8 cellular contexts compared by ENCODE assay signal in genomic region chr20:38445901-38446425, GRCh38. TPM values are rescaled to one million over a fixed set of nuclear protein-coding genes. Genes with fewer than 3 reads are reported as not detected.
A peak's percentile ranks its signal among the peaks of the same experiment; 100 is the strongest.
DNase-seq lines count a peak whose midpoint lies in the region.

No MANE protein-coding gene starts in this region.

- CTCF ChIA-PET in activated CD4-positive, alpha-beta T cell treated with anti-CD3 and anti-CD28 coated beads, Interleukin-2, amount 10 ng/mL, durations not matched to agents 7 days and 5 days (lab: Charles Lee): interaction anchor here (0.7 to 4.2 kb wide), 9 partner anchors 9 to 47 kb away, joined by 4 to 88 read pairs (median 7); partner anchors contain the start of genes RALGAPB and SNHG17

- H3K4me1 Mint-ChIP-seq in activated CD4-positive, alpha-beta T cell treated with anti-CD3 and anti-CD28 coated beads, Interleukin-2, amount 10 ng/mL, durations not matched to agents 7 days and 5 days: peaks cover 31% of the 10 kb centered on the region
- H3K4me1 Mint-ChIP-seq in activated T-helper 1 cell treated with anti-CD3 and anti-CD28 coated beads, Interleukin-12 subunit alpha, Interleukin-12 subunit beta, Interleukin-2, Interleukin-4 antibody, amounts not matched to agents 30 ng/mL and 10 ng/mL and 1 ng/mL, durations not matched to agents 14 hours and 24 hours and 36 hours (ENCODE audit: low read depth): peaks cover 38% of the 10 kb centered on the region

- intact Hi-C loops in activated T-helper 1 cell treated with anti-CD3 and anti-CD28 coated beads, Interleukin-12 subunit alpha, Interleukin-12 subunit beta, Interleukin-2, Interleukin-4 antibody, amounts not matched to agents 30 ng/mL and 10 ng/mL and 1 ng/mL, durations not matched to agents 14 hours and 24 hours and 36 hours (cut with micrococcal nuclease): loop anchor here (1.0 kb wide), 2 partner anchors 11 to 26 kb away; partner anchors contain the start of genes RALGAPB and SNHG17
- intact Hi-C loops in posterior vena cava (cut with DNase I): no loop called here

- H3K9me3 ChIP-seq in iPS-18a (ENCODE audit: control insufficient read depth, low read depth, low read length) (no peaks in the 10 kb centered on the region), subcutaneous abdominal adipose tissue (ENCODE audit: control insufficient read depth in 5 of 5, low read length in 5 of 5) (no peaks in the 10 kb centered on the region)

- H3K36me3 Mint-ChIP-seq in activated CD4-positive, alpha-beta T cell treated with anti-CD3 and anti-CD28 coated beads, Interleukin-2, amount 10 ng/mL, durations not matched to agents 7 days and 5 days (ENCODE audit: low read depth): peaks cover 11% of the 10 kb centered on the region
- H3K36me3 Mint-ChIP-seq in activated T-helper 1 cell treated with anti-CD3 and anti-CD28 coated beads, Interleukin-12 subunit alpha, Interleukin-12 subunit beta, Interleukin-2, Interleukin-4 antibody, amounts not matched to agents 30 ng/mL and 10 ng/mL and 1 ng/mL, durations not matched to agents 14 hours and 24 hours and 36 hours (ENCODE audit: low read depth): peaks cover 13% of the 10 kb centered on the region

- H3K4me3 ChIP-seq in iPS-18a (ENCODE audit: low read length) (peak overlapping the region; percentile 82), subcutaneous abdominal adipose tissue (ENCODE audit: low read depth in 1 of 5, low read length in 5 of 5) (peak overlapping the region in 4 of 5 donors; percentile 84 to 96 (median 92))

- H3K36me3 ChIP-seq in iPS-18a (ENCODE audit: control insufficient read depth, low read depth, low read length): peaks cover 18% of the 10 kb centered on the region
- H3K36me3 ChIP-seq in subcutaneous abdominal adipose tissue (ENCODE audit: control insufficient read depth in 5 of 5, insufficient read depth in 5 of 5, low read length in 5 of 5): peaks cover 0 to 29% (median 26%) of the 10 kb centered on the region in 5 donors

- H3K27ac Mint-ChIP-seq in activated CD4-positive, alpha-beta T cell treated with anti-CD3 and anti-CD28 coated beads, Interleukin-2, amount 10 ng/mL, durations not matched to agents 7 days and 5 days: peak overlapping the region; percentile 82
- peak overlapping the region; percentile 80 for H3K27ac Mint-ChIP-seq in activated T-helper 1 cell treated with anti-CD3 and anti-CD28 coated beads, Interleukin-12 subunit alpha, Interleukin-12 subunit beta, Interleukin-2, Interleukin-4 antibody, amounts not matched to agents 30 ng/mL and 10 ng/mL and 1 ng/mL, durations not matched to agents 14 hours and 24 hours and 36 hours

- no peak overlapping the region for H3K27ac ChIP-seq in iPS-18a (ENCODE audit: low read length)
- H3K27ac ChIP-seq in subcutaneous abdominal adipose tissue (ENCODE audit: low read depth, low read length): no peak overlapping the region

- peak overlapping the region; percentile 72 for H3K4me3 Mint-ChIP-seq in activated CD4-positive, alpha-beta T cell treated with anti-CD3 and anti-CD28 coated beads, Interleukin-2, amount 10 ng/mL, durations not matched to agents 7 days and 5 days
- H3K4me3 Mint-ChIP-seq in activated T-helper 1 cell treated with anti-CD3 and anti-CD28 coated beads, Interleukin-12 subunit alpha, Interleukin-12 subunit beta, Interleukin-2, Interleukin-4 antibody, amounts not matched to agents 30 ng/mL and 10 ng/mL and 1 ng/mL, durations not matched to agents 14 hours and 24 hours and 36 hours: peak overlapping the region; percentile 84

- H3K9ac ChIP-seq in iPS-18a (ENCODE audit: low read length) (no peak overlapping the region), subcutaneous abdominal adipose tissue (ENCODE audit: low read length in 5 of 5) (peak overlapping the region in 2 of 5 donors; percentile 99 to 100)

- no peaks in the 10 kb centered on the region for H3K9me3 Mint-ChIP-seq in activated CD4-positive, alpha-beta T cell treated with anti-CD3 and anti-CD28 coated beads, Interleukin-2, amount 10 ng/mL, durations not matched to agents 7 days and 5 days
- no peaks in the 10 kb centered on the region for H3K9me3 Mint-ChIP-seq in activated T-helper 1 cell treated with anti-CD3 and anti-CD28 coated beads, Interleukin-12 subunit alpha, Interleukin-12 subunit beta, Interleukin-2, Interleukin-4 antibody, amounts not matched to agents 30 ng/mL and 10 ng/mL and 1 ng/mL, durations not matched to agents 14 hours and 24 hours and 36 hours

- H3K27me3 ChIP-seq in iPS-18a (ENCODE audit: control insufficient read depth, insufficient read depth, low read length) (no peaks in the 10 kb centered on the region), subcutaneous abdominal adipose tissue (ENCODE audit: control insufficient read depth in 5 of 5, insufficient read depth in 4 of 5, low read length in 5 of 5) (no peaks in the 10 kb centered on the region)

- H3K27me3 Mint-ChIP-seq in activated CD4-positive, alpha-beta T cell treated with anti-CD3 and anti-CD28 coated beads, Interleukin-2, amount 10 ng/mL, durations not matched to agents 7 days and 5 days: peaks cover 5% of the 10 kb centered on the region
- peaks cover 10% of the 10 kb centered on the region for H3K27me3 Mint-ChIP-seq in activated T-helper 1 cell treated with anti-CD3 and anti-CD28 coated beads, Interleukin-12 subunit alpha, Interleukin-12 subunit beta, Interleukin-2, Interleukin-4 antibody, amounts not matched to agents 30 ng/mL and 10 ng/mL and 1 ng/mL, durations not matched to agents 14 hours and 24 hours and 36 hours (ENCODE audit: insufficient read depth)

- no peak for DNase-seq in activated CD4-positive, alpha-beta T cell treated with anti-CD3 and anti-CD28 coated beads, Interleukin-2, amount 10 ng/mL, durations not matched to agents 7 days and 5 days
- no peak for DNase-seq in activated CD4-positive, alpha-beta T cell treated with anti-CD3 and anti-CD28 coated beads for 48 hours
- no peak for DNase-seq in activated T-helper 1 cell treated with anti-CD3 and anti-CD28 coated beads, Interleukin-12 subunit alpha, Interleukin-12 subunit beta, Interleukin-2, Interleukin-4 antibody, amounts not matched to agents 30 ng/mL and 10 ng/mL and 1 ng/mL, durations not matched to agents 14 hours and 24 hours and 36 hours (ENCODE audit: low spot score)
- DNase-seq in NOMO-1 treated with dmso at 0.1 percent for 144 hours (lab: John Stamatoyannopoulos, UW; ENCODE audit: unreplicated experiment): no peak
- no peak for DNase-seq in stimulated activated naive CD4-positive, alpha-beta T cell (lab: John Stamatoyannopoulos, UW)
- DNase-seq in posterior vena cava (ENCODE audit: low spot score): no peak

- H3K4me1 ChIP-seq in iPS-18a (ENCODE audit: control insufficient read depth, low read depth, low read length) (no peaks in the 10 kb centered on the region), subcutaneous abdominal adipose tissue (ENCODE audit: control insufficient read depth in 5 of 5, insufficient read depth in 5 of 5, low read length in 5 of 5) (peaks cover 0 to 24% (median 18%) of the 10 kb centered on the region in 5 donors)

- POLR2A ChIA-PET in activated CD4-positive, alpha-beta T cell treated with anti-CD3 and anti-CD28 coated beads, Interleukin-2, amount 10 ng/mL, durations not matched to agents 7 days and 5 days (lab: Charles Lee): interaction anchor here (3.2 kb wide), 1 partner anchor 11 kb away, joined by 23 read pairs; the partner anchor contains the start of gene SNHG17

RNA-seq across cellular contexts. Expression of gene SNHG17, which starts 10.8 kb away (rescaled TPM):
- 10 to 100 TPM; 40.7 to 40.8 TPM for total RNA-seq in activated CD4-positive, alpha-beta T cell treated with anti-CD3 and anti-CD28 coated beads, Interleukin-2, amount 10 ng/mL, durations not matched to agents 7 days and 5 days
- total RNA-seq in activated T-helper 1 cell treated with anti-CD3 and anti-CD28 coated beads, Interleukin-12 subunit alpha, Interleukin-12 subunit beta, Interleukin-2, Interleukin-4 antibody, amounts not matched to agents 30 ng/mL and 10 ng/mL and 1 ng/mL, durations not matched to agents 14 hours and 24 hours and 36 hours: 89.8 and 104 TPM in 2 replicates
- 10 to 100 TPM; 27.9 to 36.3 TPM for total RNA-seq in posterior vena cava

RNA-seq across cellular contexts. Expression of gene RALGAPB, which starts 26.7 kb away (rescaled TPM):
- total RNA-seq in activated CD4-positive, alpha-beta T cell treated with anti-CD3 and anti-CD28 coated beads, Interleukin-2, amount 10 ng/mL, durations not matched to agents 7 days and 5 days: 10 to 100 TPM; 31.1 to 36.7 TPM
- total RNA-seq in activated T-helper 1 cell treated with anti-CD3 and anti-CD28 coated beads, Interleukin-12 subunit alpha, Interleukin-12 subunit beta, Interleukin-2, Interleukin-4 antibody, amounts not matched to agents 30 ng/mL and 10 ng/mL and 1 ng/mL, durations not matched to agents 14 hours and 24 hours and 36 hours: 31.0 and 32.4 TPM in 2 replicates
- total RNA-seq in posterior vena cava: 10 to 100 TPM; 29.7 to 33.5 TPM
